In the genomic region with DNA sequence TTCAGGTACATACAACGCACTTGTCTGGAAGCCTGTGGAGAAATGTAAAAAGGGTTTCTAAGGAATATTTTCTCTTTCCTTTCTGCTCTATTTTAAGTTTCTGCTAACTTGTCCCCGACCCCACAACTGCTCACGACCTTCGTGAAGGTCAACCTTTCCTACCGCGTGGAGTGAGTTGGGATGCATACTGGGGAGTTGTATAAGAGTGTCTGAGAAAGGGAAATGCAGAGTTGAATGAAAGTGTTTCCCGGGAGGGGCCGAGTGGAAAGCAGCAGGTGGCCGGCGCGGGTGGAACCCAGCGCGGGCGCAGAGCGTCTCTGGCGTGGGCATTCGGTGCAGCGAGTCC, we compare ENCODE assay signal across 9 cellular contexts. TPM values are rescaled to one million over a fixed set of nuclear protein-coding genes. Genes with fewer than 3 reads are reported as not detected.
A peak's percentile ranks its signal among the peaks of the same experiment; 100 is the strongest.
DNase-seq lines count a peak whose midpoint lies in the region; ATAC-seq and TF ChIP-seq lines count a peak whose summit lies in the region.
"Had no signal": no experiment of that assay in that cellular context is flagged by ENCODE, and none has a peak within 500 bp of the region (broad histone marks: within the 10 kb centered on the region; RNA-seq: fewer than 3 reads in every experiment).

No MANE protein-coding gene starts in this region.

- H3K9me3 ChIP-seq in iPS-20b (ENCODE audit: insufficient read depth, low read depth, low read length), result no peaks in the 10 kb centered on the region
- no peaks in the 10 kb centered on the region for H3K9me3 ChIP-seq in smooth muscle cell (replicated peaks; ENCODE audit: low read depth)

- ATAC-seq in GM21381 (IDR thresholded peaks at IDR 0.05; ENCODE audit: unreplicated experiment) (peak; percentile 28), GM19455 (IDR thresholded peaks at IDR 0.05; ENCODE audit: unreplicated experiment) (no peak), HG03460 (IDR thresholded peaks at IDR 0.05; ENCODE audit: unreplicated experiment) (no peak)

- H3K4me1 Mint-ChIP-seq in activated naive CD8-positive, alpha-beta T cell treated with anti-CD3 and anti-CD28 coated beads for 36 hours, result peaks cover 24% of the 10 kb centered on the region

- no peaks in the 10 kb centered on the region for H3K9me3 Mint-ChIP-seq in activated naive CD8-positive, alpha-beta T cell treated with anti-CD3 and anti-CD28 coated beads for 36 hours

- peaks cover 55% of the 10 kb centered on the region for H3K27me3 Mint-ChIP-seq in activated naive CD8-positive, alpha-beta T cell treated with anti-CD3 and anti-CD28 coated beads for 36 hours

- H3K27ac ChIP-seq in iPS-20b (ENCODE audit: low read length) (no peak overlapping the region), smooth muscle cell (ENCODE audit: low read depth) (no peak overlapping the region)
- H3K27ac ChIP-seq: VCaP had no signal

- peak overlapping the region; percentile 91 for H3K4me2 ChIP-seq in smooth muscle cell

- no peaks in the 10 kb centered on the region for H3F3A ChIP-seq in smooth muscle cell (ENCODE audit: low read depth)

- no peak for DNase-seq in activated naive CD8-positive, alpha-beta T cell treated with anti-CD3 and anti-CD28 coated beads for 36 hours
- no peak for DNase-seq in smooth muscle cell (lab: John Stamatoyannopoulos, UW; ENCODE audit: unreplicated experiment)
- DNase-seq in HuH-7 (ENCODE audit: low spot score), result no peak
- DNase-seq in putamen (ENCODE audit: low spot score), result no peak

- H3K9ac ChIP-seq in iPS-20b (ENCODE audit: low read depth, low read length) (peak overlapping the region; percentile 72; the same call in 1 of the 2 replicates), smooth muscle cell (ENCODE audit: low read depth) (no peak overlapping the region)

- peaks cover 3% of the 10 kb centered on the region; the same call in 1 of the 2 replicates for H3K4me1 ChIP-seq in iPS-20b (ENCODE audit: insufficient read depth, low read length)
- H3K4me1 ChIP-seq in smooth muscle cell (ENCODE audit: low read depth), result no peaks in the 10 kb centered on the region

- no peak for TF ChIP-seq CTCF in smooth muscle cell (IDR thresholded peaks at IDR 0.05; ENCODE audit: borderline replicate concordance, insufficient read depth, poor library complexity, severe bottlenecking)

- WGBS in smooth muscle cell (ENCODE audit: low lambda C conversion rate), result 11% methylated on average over 18 of the region's 18 CpGs

- peak overlapping the region; percentile 85 for H3K4me3 Mint-ChIP-seq in activated naive CD8-positive, alpha-beta T cell treated with anti-CD3 and anti-CD28 coated beads for 36 hours

- no peaks in the 10 kb centered on the region for H3K36me3 ChIP-seq in iPS-20b (ENCODE audit: insufficient read depth, low read depth, low read length)
- H3K36me3 ChIP-seq in smooth muscle cell (ENCODE audit: low read depth), result no peaks in the 10 kb centered on the region

- no peak overlapping the region for H3K27ac Mint-ChIP-seq in activated naive CD8-positive, alpha-beta T cell treated with anti-CD3 and anti-CD28 coated beads for 36 hours

- peaks cover 7% of the 10 kb centered on the region for H3K36me3 Mint-ChIP-seq in activated naive CD8-positive, alpha-beta T cell treated with anti-CD3 and anti-CD28 coated beads for 36 hours

- no peaks in the 10 kb centered on the region for H4K20me1 ChIP-seq in smooth muscle cell (ENCODE audit: low read depth)

- no peaks in the 10 kb centered on the region for H3K79me2 ChIP-seq in smooth muscle cell (ENCODE audit: low read depth)

- H3K4me3 ChIP-seq in iPS-20b (ENCODE audit: low read length) (peak overlapping the region; percentile 87), smooth muscle cell (peak overlapping the region; percentile 50)

- H3K27me3 ChIP-seq in iPS-20b (ENCODE audit: insufficient read depth, low read length), result peaks cover 56% of the 10 kb centered on the region
- H3K27me3 ChIP-seq in smooth muscle cell (ENCODE audit: low read depth), result peaks cover 66% of the 10 kb centered on the region

- peak overlapping the region; percentile 79 for H2AFZ ChIP-seq in smooth muscle cell (ENCODE audit: low read depth)

RNA-seq across cellular contexts. Expression of a gene that starts 17.9 kb away (rescaled TPM):
- 10 to 100 TPM; 18.1 to 20.2 TPM for total RNA-seq in activated naive CD8-positive, alpha-beta T cell treated with anti-CD3 and anti-CD28 coated beads for 36 hours
- 18.7 and 25.6 TPM in 2 replicates for total RNA-seq in smooth muscle cell
- 12.5 and 14.7 TPM in 2 replicates for polyA plus RNA-seq in smooth muscle cell
